8 cellular contexts compared by ENCODE assay signal in the genomic region with DNA sequence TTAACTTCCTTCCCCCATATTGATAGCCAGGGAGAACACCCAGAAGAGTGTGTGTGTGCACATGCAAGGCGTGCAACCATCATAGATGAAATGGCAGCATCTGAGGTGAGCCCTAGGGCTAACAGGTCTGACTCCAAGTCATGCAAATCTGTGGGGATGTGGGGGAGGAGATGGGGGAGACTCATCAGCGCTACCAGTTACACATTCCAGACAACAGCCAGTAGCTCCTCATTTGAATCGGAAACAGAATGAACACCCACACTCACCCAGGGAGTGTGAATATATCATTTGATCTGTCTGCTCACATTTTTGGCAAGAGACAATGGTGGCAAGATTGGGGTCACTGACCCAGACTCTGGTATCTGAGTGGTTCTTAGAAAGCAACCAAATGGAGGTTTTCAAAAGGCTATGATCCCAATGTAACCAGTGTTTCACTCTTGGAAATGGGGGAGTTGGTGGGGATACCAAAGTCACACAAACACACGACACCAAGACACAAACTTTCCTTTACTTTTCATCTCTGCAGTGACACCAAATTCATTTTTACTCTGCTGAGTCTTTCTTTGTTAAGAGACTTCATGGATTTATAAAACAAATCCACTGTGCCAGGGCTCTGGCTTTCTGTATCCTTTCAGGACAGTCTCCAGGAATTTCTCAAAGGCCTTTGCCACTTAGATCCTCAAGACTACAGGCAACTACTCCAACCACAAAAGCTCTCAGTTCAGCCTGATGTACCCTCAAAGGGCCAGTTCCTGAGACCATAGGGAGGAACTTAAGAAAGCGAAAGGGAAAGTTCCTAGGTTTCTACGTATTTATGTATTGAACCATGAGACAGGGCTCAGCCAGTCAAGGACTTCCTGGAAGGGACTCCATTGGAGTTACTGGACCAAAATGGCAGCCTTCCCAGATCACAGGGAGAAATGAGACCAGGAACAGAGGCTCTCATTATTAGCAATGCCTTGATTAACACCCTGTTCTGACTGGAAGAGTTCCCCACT. TPM values are rescaled to one million over a fixed set of nuclear protein-coding genes. Genes with fewer than 3 reads are reported as not detected.
DNase-seq lines count a peak whose midpoint lies in the region; FAIRE-seq and TF ChIP-seq lines count a peak whose summit lies in the region.

No MANE protein-coding gene starts in this region.

- intact Hi-C loops in colonic mucosa (cut with DNase I) = no loop called here
- intact Hi-C loops in esophagus muscularis mucosa (cut with DNase I) = no loop called here

- H3K9ac ChIP-seq in MM.1S (ENCODE audit: low read length) (no peak overlapping the region), colonic mucosa (ENCODE audit: low read depth in 2 of 2, low read length in 2 of 2) (no peak overlapping the region)

- H3K27me3 ChIP-seq in MM.1S (replicated peaks; ENCODE audit: insufficient read depth, low read length) (no peaks in the 10 kb centered on the region), colonic mucosa (peaks cover 4% of the 10 kb centered on the region), osteoblast (ENCODE audit: insufficient read depth, low read length) (peaks cover 2% of the 10 kb centered on the region), esophagus muscularis mucosa (peaks cover 0 to 33% (median 14%) of the 10 kb centered on the region in 4 donors)

- peak overlapping the region; percentile 21 for H2AFZ ChIP-seq in MM.1S (ENCODE audit: low read length)
- H2AFZ ChIP-seq in osteoblast (ENCODE audit: low read length) = peak overlapping the region; percentile 28

- DNase-seq in GM19239 (ENCODE audit: insufficient read length, low spot score) (peak; percentile 72), MM.1S (peak; percentile 45), colonic mucosa (no peak), osteoblast (ENCODE audit: insufficient read length, low spot score, missing footprints) (peak; percentile 91), NCI-H2171 treated with DMSO at 0.1 percent for 48 hours (lab: John Stamatoyannopoulos, UW) (no peak), retina (no peak), esophagus muscularis mucosa (ENCODE audit: extremely low spot score) (no peak), HTR-8/SVneo (ENCODE audit: insufficient read length, low spot score) (no peak)

- H4K20me1 ChIP-seq in MM.1S (ENCODE audit: insufficient read depth, low read length) (no peaks in the 10 kb centered on the region), osteoblast (ENCODE audit: insufficient read depth, low read length) (no peaks in the 10 kb centered on the region)

- TF ChIP-seq CTCF in MM.1S (IDR thresholded peaks at IDR 0.05; ENCODE audit: low read length) (no peak), colonic mucosa (IDR thresholded peaks at IDR 0.05) (no peak), osteoblast (IDR thresholded peaks at IDR 0.05; ENCODE audit: extremely low read depth, low read depth, low read length) (no peak), esophagus muscularis mucosa (IDR thresholded peaks at IDR 0.05) (no peak)

- no peaks in the 10 kb centered on the region for H3K9me2 ChIP-seq in MM.1S (replicated peaks; ENCODE audit: insufficient read depth, low read length)

- H3K9me3 ChIP-seq in MM.1S (replicated peaks; ENCODE audit: insufficient read depth, low read length) = no peaks in the 10 kb centered on the region
- no peaks in the 10 kb centered on the region for H3K9me3 ChIP-seq in colonic mucosa
- no peaks in the 10 kb centered on the region for H3K9me3 ChIP-seq in osteoblast (ENCODE audit: low read depth, low read length)
- no peaks in the 10 kb centered on the region for H3K9me3 ChIP-seq in esophagus muscularis mucosa

- H3K4me2 ChIP-seq in MM.1S (ENCODE audit: low read depth, low read length) (peak overlapping the region; percentile 22; the same call in 1 of the 2 replicates), osteoblast (ENCODE audit: insufficient read depth, low read length) (peak overlapping the region; percentile 49)

- H3K27ac ChIP-seq in MM.1S (ENCODE audit: low read length) (no peak overlapping the region), colonic mucosa (peak overlapping the region; percentile 18), osteoblast (ENCODE audit: low read depth, low read length) (no peak overlapping the region), esophagus muscularis mucosa (replicated peaks in 1 of 4) (no peak overlapping the region)

- no peaks in the 10 kb centered on the region for H3K4me1 ChIP-seq in MM.1S (ENCODE audit: low read length)
- peaks cover 6% of the 10 kb centered on the region for H3K4me1 ChIP-seq in colonic mucosa
- H3K4me1 ChIP-seq in osteoblast (ENCODE audit: insufficient read depth, low read length) = peaks cover 28% of the 10 kb centered on the region
- H3K4me1 ChIP-seq in esophagus muscularis mucosa = peaks cover 15 to 27% (median 24%) of the 10 kb centered on the region in 4 donors

- H3K4me3 ChIP-seq in MM.1S (ENCODE audit: low read length) (no peak overlapping the region), colonic mucosa (peak overlapping the region; percentile 58), osteoblast (ENCODE audit: insufficient read depth, low read length) (peak overlapping the region; percentile 18), esophagus muscularis mucosa (no peak overlapping the region)

- no peaks in the 10 kb centered on the region for H3F3A ChIP-seq in MM.1S (ENCODE audit: insufficient read depth, low read length)

- WGBS in esophagus muscularis mucosa = 89% methylated on average over 6 of the region's 6 CpGs

- H3K79me2 ChIP-seq in MM.1S (ENCODE audit: low read length) (no peaks in the 10 kb centered on the region), osteoblast (ENCODE audit: insufficient read depth, low read length) (peaks cover 42% of the 10 kb centered on the region)

- FAIRE-seq in GM19239 (lab: Jason Lieb, UNC) = peak; percentile 53
- no peak for FAIRE-seq in HTR-8/SVneo (lab: Jason Lieb, UNC)

- TF ChIP-seq EP300 in esophagus muscularis mucosa (IDR thresholded peaks at IDR 0.05) = no peak

- H3K36me3 ChIP-seq in MM.1S (replicated peaks; ENCODE audit: insufficient read depth, low read length) (no peaks in the 10 kb centered on the region), colonic mucosa (no peaks in the 10 kb centered on the region), osteoblast (ENCODE audit: insufficient read depth, low read length) (no peaks in the 10 kb centered on the region), esophagus muscularis mucosa (no peaks in the 10 kb centered on the region)

- no peak for TF ChIP-seq POLR2A in esophagus muscularis mucosa (IDR thresholded peaks at IDR 0.05; ENCODE audit: low read depth)

RNA-seq across cellular contexts. Expression of a gene that starts 2.2 kb away (rescaled TPM):
- total RNA-seq in colonic mucosa (100 to 1,000 TPM in 1 of 2 donors, 10 to 100 TPM in 1; 84.5 to 107 TPM), osteoblast (4.4 and 7.6 TPM in 2 replicates), esophagus muscularis mucosa (1 to 10 TPM; 1.2 to 6.4 (median 2.1) TPM)

Comparison
In these comparisons a context has a peak if more than half of its experiments do, and no peak if none do; other contexts are left out.
1. DNase-seq: peak in GM19239 (single experiment), MM.1S (single experiment) and osteoblast (single experiment); none in colonic mucosa (single experiment), NCI-H2171 treated with DMSO at 0.1 percent for 48 hours (single experiment), retina (single experiment), esophagus muscularis mucosa (single experiment) and HTR-8/SVneo (single experiment).
2. H3K4me3 ChIP-seq: peak in colonic mucosa (single experiment) and osteoblast (single experiment); none in MM.1S (single experiment) and esophagus muscularis mucosa (0 of 4).